ENCODE assay signal across 15 cellular contexts in the genomic region with DNA sequence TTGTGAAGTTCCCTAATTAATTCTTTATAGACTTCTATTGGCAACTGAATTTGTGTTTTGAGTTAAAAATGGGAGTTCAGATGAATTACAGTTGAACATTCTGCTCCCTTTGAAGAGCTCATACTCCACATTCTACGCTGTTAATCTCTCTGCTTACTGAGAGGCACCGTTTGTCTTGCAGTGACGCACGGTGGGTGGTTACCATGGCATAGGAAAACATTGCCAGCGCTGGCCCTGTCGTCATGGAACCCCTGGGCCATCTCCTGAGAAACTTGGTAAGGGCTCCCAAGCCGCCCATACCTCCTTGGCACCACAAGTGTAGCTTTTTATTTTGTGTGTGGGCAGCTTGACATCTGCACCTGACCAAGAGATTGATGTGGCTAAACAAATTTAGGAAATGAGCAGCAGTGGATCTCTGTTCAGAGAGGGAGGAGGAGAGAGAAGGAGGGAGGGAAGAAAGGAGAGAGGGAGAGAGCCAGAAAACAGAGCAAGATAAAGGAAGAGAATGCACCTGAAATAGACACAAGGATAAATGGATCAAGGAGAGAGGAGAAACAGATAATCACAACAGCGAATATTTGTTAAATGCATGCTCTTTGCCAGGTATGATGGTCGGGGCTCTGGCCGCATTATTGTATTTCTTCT.
DNase-seq lines count a peak whose midpoint lies in the region; ATAC-seq and TF ChIP-seq lines count a peak whose summit lies in the region.
"Had no signal": no experiment of that assay in that cellular context is flagged by ENCODE, and none has a peak within 500 bp of the region (broad histone marks: within the 10 kb centered on the region; RNA-seq: fewer than 3 reads in every experiment).

No MANE protein-coding gene starts in this region.

- H3K4me1 Mint-ChIP-seq in CD4-positive, alpha-beta T cell (ENCODE audit: low read depth) = no peaks in the 10 kb centered on the region
- H3K4me1 Mint-ChIP-seq: activated naive CD4-positive, alpha-beta T cell treated with anti-CD3 and anti-CD28 coated beads, Interleukin-2, amount 10 ng/mL, durations not matched to agents 7 days and 5 days; central memory CD8-positive, alpha-beta T cell had no signal

- H3K36me3 Mint-ChIP-seq in CD4-positive, alpha-beta T cell (ENCODE audit: low read depth) = no peaks in the 10 kb centered on the region
- H3K36me3 Mint-ChIP-seq: activated naive CD4-positive, alpha-beta T cell treated with anti-CD3 and anti-CD28 coated beads, Interleukin-2, amount 10 ng/mL, durations not matched to agents 7 days and 5 days had no signal

- H3K9me3 Mint-ChIP-seq in CD4-positive, alpha-beta T cell = peaks cover 6% of the 10 kb centered on the region
- H3K9me3 Mint-ChIP-seq: activated naive CD4-positive, alpha-beta T cell treated with anti-CD3 and anti-CD28 coated beads, Interleukin-2, amount 10 ng/mL, durations not matched to agents 7 days and 5 days had no signal

- no peaks in the 10 kb centered on the region for H3K9me3 ChIP-seq in thyroid gland
- no peaks in the 10 kb centered on the region for H3K9me3 ChIP-seq in CD4-positive, alpha-beta T cell (ENCODE audit: control insufficient read depth, low read length)

- H3K27me3 Mint-ChIP-seq in CD4-positive, alpha-beta T cell = no peaks in the 10 kb centered on the region
- H3K27me3 Mint-ChIP-seq: activated naive CD4-positive, alpha-beta T cell treated with anti-CD3 and anti-CD28 coated beads, Interleukin-2, amount 10 ng/mL, durations not matched to agents 7 days and 5 days; central memory CD8-positive, alpha-beta T cell had no signal

- POLR2A ChIA-PET in CD4-positive, alpha-beta T cell (lab: Charles Lee) = no interaction called here

- DNase-seq in NCI-H748 (lab: John Stamatoyannopoulos, UW; ENCODE audit: unreplicated experiment) (peak; percentile 48), NCI-H748 treated with DMSO at 0.1 percent for 48 hours (lab: John Stamatoyannopoulos, UW) (no peak), Right ventricle myocardium superior (peak; percentile 79), mucosa of gallbladder (ENCODE audit: low spot score) (peak; percentile 10), thyroid gland (peak; percentile 79 to 84)
- DNase-seq in stimulated activated CD4-positive, alpha-beta T cell treated with anti-CD3 and anti-CD28 coated beads, Interleukin-1b, Interleukin-23, amount 100 ng/mL, for 48 hours = no peak
- no peak for DNase-seq in CD4-positive, alpha-beta T cell
- DNase-seq: activated naive CD4-positive, alpha-beta T cell treated with anti-CD3 and anti-CD28 coated beads, Interleukin-2, amount 10 ng/mL, durations not matched to agents 7 days and 5 days; COR-L47; NCI-H1092 treated with DMSO at 0.1 percent for 48 hours; spleen had no signal

- ATAC-seq in Right ventricle myocardium superior (ENCODE audit: poor library complexity) (peak; percentile 96), GM19455 (IDR thresholded peaks at IDR 0.05; ENCODE audit: unreplicated experiment) (no peak)
- no peak for ATAC-seq in CD4-positive, alpha-beta T cell (ENCODE audit: poor library complexity)
- ATAC-seq: HepG2 had no signal

- no peaks in the 10 kb centered on the region for H3K36me3 ChIP-seq in thyroid gland
- H3K36me3 ChIP-seq: spleen, tibial nerve had no signal

- H3K4me3 ChIP-seq in thyroid gland (replicated peaks in 1 of 3) = no peak overlapping the region
- H3K4me3 ChIP-seq: spleen, tibial nerve had no signal

- H3K27me3 ChIP-seq in thyroid gland = no peaks in the 10 kb centered on the region
- H3K27me3 ChIP-seq in CD4-positive, alpha-beta T cell (ENCODE audit: control insufficient read depth, insufficient read depth, low read length) = no peaks in the 10 kb centered on the region
- H3K27me3 ChIP-seq: tibial nerve had no signal

- CTCF ChIA-PET in CD4-positive, alpha-beta T cell (lab: Charles Lee) = no interaction called here

- intact Hi-C loops in Right ventricle myocardium superior (cut with DNase I) = no loop called here
- intact Hi-C loops in thyroid gland (cut with DNase I) = no loop called here
- intact Hi-C loops in CD4-positive, alpha-beta T cell (cut with DNase I, micrococcal nuclease) = no loop called here

- no peak overlapping the region for H3K27ac Mint-ChIP-seq in CD4-positive, alpha-beta T cell
- H3K27ac Mint-ChIP-seq: activated naive CD4-positive, alpha-beta T cell treated with anti-CD3 and anti-CD28 coated beads, Interleukin-2, amount 10 ng/mL, durations not matched to agents 7 days and 5 days had no signal

- H3K27ac ChIP-seq in thyroid gland = peak overlapping the region; percentile 69 to 92 (median 78)
- no peak overlapping the region for H3K27ac ChIP-seq in CD4-positive, alpha-beta T cell (ENCODE audit: low read depth, low read length)
- H3K27ac ChIP-seq: spleen, tibial nerve had no signal

- TF ChIP-seq POLR2A in thyroid gland (IDR thresholded peaks at IDR 0.05) = peak in 1 of 2 donors; percentile 57

- 29 to 35% methylated on average over 10 of the region's 10 CpGs for WGBS in thyroid gland, 2 donors

- H3K4me1 ChIP-seq in thyroid gland = peaks cover 5 to 20% of the 10 kb centered on the region in 2 donors
- H3K4me1 ChIP-seq: spleen, tibial nerve had no signal

- no peak overlapping the region for H3K4me3 Mint-ChIP-seq in CD4-positive, alpha-beta T cell
- H3K4me3 Mint-ChIP-seq: activated naive CD4-positive, alpha-beta T cell treated with anti-CD3 and anti-CD28 coated beads, Interleukin-2, amount 10 ng/mL, durations not matched to agents 7 days and 5 days; central memory CD8-positive, alpha-beta T cell had no signal

- TF ChIP-seq CTCF in thyroid gland (IDR thresholded peaks at IDR 0.05) = no peak
- no peak for TF ChIP-seq CTCF in CD4-positive, alpha-beta T cell (IDR thresholded peaks at IDR 0.05)

Comparison
In these comparisons a context has a peak if more than half of its experiments do, and no peak if none do; other contexts are left out.
1. DNase-seq: peak in NCI-H748 (single experiment), Right ventricle myocardium superior (single experiment), mucosa of gallbladder (single experiment) and thyroid gland (2 of 2); none in NCI-H748 treated with DMSO at 0.1 percent for 48 hours (single experiment), stimulated activated CD4-positive, alpha-beta T cell treated with anti-CD3 and anti-CD28 coated beads, Interleukin-1b, Interleukin-23, amount 100 ng/mL, for 48 hours (single experiment) and CD4-positive, alpha-beta T cell (0 of 10).